In genomic region chr7:108311446-108312168, GRCh38 we compare ENCODE assay signal across 11 cellular contexts.
DNase-seq lines count a peak whose midpoint lies in the region; ATAC-seq, FAIRE-seq and TF ChIP-seq lines count a peak whose summit lies in the region.
"Had no signal": no experiment of that assay in that cellular context is flagged by ENCODE, and none has a peak within 500 bp of the region (broad histone marks: within the 10 kb centered on the region; RNA-seq: fewer than 3 reads in every experiment).

No MANE protein-coding gene starts in this region.

- ATAC-seq in GM19035 (IDR thresholded peaks at IDR 0.05; ENCODE audit: unreplicated experiment) = peak; percentile 51
- peak; percentile 39 for ATAC-seq in HG03039 (IDR thresholded peaks at IDR 0.05; ENCODE audit: unreplicated experiment)
- peak; percentile 70 for ATAC-seq in stimulated activated effector memory CD8-positive, alpha-beta T cell treated with anti-CD3 and anti-CD28 coated beads, Interleukin-12 subunit alpha, Interleukin-12 subunit beta, amount 100 ng/mL, for 72 hours
- ATAC-seq in HG02970 (IDR thresholded peaks at IDR 0.05; ENCODE audit: low FRiP score, unreplicated experiment) = no peak

- H3K4me3 Mint-ChIP-seq in astrocyte (ENCODE audit: unreplicated experiment) = no peak overlapping the region
- no peak overlapping the region for H3K4me3 Mint-ChIP-seq in stimulated activated effector memory CD8-positive, alpha-beta T cell treated with anti-CD3 and anti-CD28 coated beads, Interleukin-12 subunit alpha, Interleukin-12 subunit beta, amount 100 ng/mL, for 72 hours
- H3K4me3 Mint-ChIP-seq: immature natural killer cell had no signal

- TF ChIP-seq CTCF in astrocyte (IDR thresholded peaks at IDR 0.05; ENCODE audit: insufficient read depth, low read depth, low read length) (no peak), lower leg skin (IDR thresholded peaks at IDR 0.05) (no peak)

- H3K4me1 ChIP-seq in astrocyte (ENCODE audit: insufficient read depth, low read length) = peaks cover 21% of the 10 kb centered on the region

- no peaks in the 10 kb centered on the region for H3K27me3 ChIP-seq in astrocyte (ENCODE audit: insufficient read depth, low read length)

- H2AFZ ChIP-seq in astrocyte (ENCODE audit: low read depth, low read length) = no peak overlapping the region

- H3K9me3 Mint-ChIP-seq in astrocyte (ENCODE audit: unreplicated experiment) = no peaks in the 10 kb centered on the region
- H3K9me3 Mint-ChIP-seq in stimulated activated effector memory CD8-positive, alpha-beta T cell treated with anti-CD3 and anti-CD28 coated beads, Interleukin-12 subunit alpha, Interleukin-12 subunit beta, amount 100 ng/mL, for 72 hours = no peaks in the 10 kb centered on the region

- peak overlapping the region; percentile 19 for H3K9ac ChIP-seq in astrocyte (ENCODE audit: low read length)

- DNase-seq in astrocyte (ENCODE audit: low read depth) = peak; percentile 64
- DNase-seq in stimulated activated effector memory CD8-positive, alpha-beta T cell treated with anti-CD3 and anti-CD28 coated beads, Interleukin-12 subunit alpha, Interleukin-12 subunit beta, amount 100 ng/mL, for 72 hours (ENCODE audit: low spot score in 2 of 2) = no peak
- no peak for DNase-seq in middle frontal gyrus (ENCODE audit: extremely low spot score, low spot score)
- DNase-seq in GM19240 (ENCODE audit: insufficient read length, low spot score) = no peak
- DNase-seq in lower leg skin (ENCODE audit: low spot score in 2 of 2) = no peak
- DNase-seq: activated naive CD4-positive, alpha-beta T cell treated with Interleukin-2 at 50 U/mL for 16 hours; immature natural killer cell; NCI-H1417 had no signal

- H3K4me1 Mint-ChIP-seq in astrocyte (ENCODE audit: low read depth, unreplicated experiment) = peaks cover 45% of the 10 kb centered on the region
- H3K4me1 Mint-ChIP-seq in stimulated activated effector memory CD8-positive, alpha-beta T cell treated with anti-CD3 and anti-CD28 coated beads, Interleukin-12 subunit alpha, Interleukin-12 subunit beta, amount 100 ng/mL, for 72 hours = no peaks in the 10 kb centered on the region
- H3K4me1 Mint-ChIP-seq: immature natural killer cell had no signal

- no peaks in the 10 kb centered on the region for H3K27me3 Mint-ChIP-seq in astrocyte (ENCODE audit: low read depth, unreplicated experiment)

- FAIRE-seq in astrocyte (lab: Jason Lieb, UNC) = no peak

- H3K36me3 Mint-ChIP-seq in astrocyte (ENCODE audit: low read depth, unreplicated experiment) = no peaks in the 10 kb centered on the region
- no peaks in the 10 kb centered on the region for H3K36me3 Mint-ChIP-seq in stimulated activated effector memory CD8-positive, alpha-beta T cell treated with anti-CD3 and anti-CD28 coated beads, Interleukin-12 subunit alpha, Interleukin-12 subunit beta, amount 100 ng/mL, for 72 hours
- H3K36me3 Mint-ChIP-seq: immature natural killer cell had no signal

- H3K27ac Mint-ChIP-seq in astrocyte (ENCODE audit: unreplicated experiment) = peak overlapping the region; percentile 41
- no peak overlapping the region for H3K27ac Mint-ChIP-seq in stimulated activated effector memory CD8-positive, alpha-beta T cell treated with anti-CD3 and anti-CD28 coated beads, Interleukin-12 subunit alpha, Interleukin-12 subunit beta, amount 100 ng/mL, for 72 hours
- H3K27ac Mint-ChIP-seq: immature natural killer cell had no signal

- no peaks in the 10 kb centered on the region for H4K20me1 ChIP-seq in astrocyte (ENCODE audit: insufficient read depth, low read length)

- WGBS in lower leg skin, 2 donors = 84 to 91% methylated on average over 3 of the region's 3 CpGs

- no peaks in the 10 kb centered on the region for H3K79me2 ChIP-seq in astrocyte (ENCODE audit: insufficient read depth, low read length)

- H3K4me2 ChIP-seq in astrocyte (ENCODE audit: low read length) = no peak overlapping the region

- H3K4me3 ChIP-seq in astrocyte (ENCODE audit: insufficient read depth, low read depth, low read length) = no peak overlapping the region
- no peak overlapping the region for H3K4me3 ChIP-seq in lower leg skin (ENCODE audit: low read depth, poor library complexity, severe bottlenecking)

- no peaks in the 10 kb centered on the region for H3K36me3 ChIP-seq in astrocyte (ENCODE audit: insufficient read depth, low read length)

- no peak for TF ChIP-seq POLR2A in lower leg skin (IDR thresholded peaks at IDR 0.05)

- no peaks in the 10 kb centered on the region for H3K9me3 ChIP-seq in astrocyte (ENCODE audit: insufficient read depth, low read depth, low read length)

- H3K27ac ChIP-seq in astrocyte (ENCODE audit: low read depth, low read length) = peak overlapping the region; percentile 61

- intact Hi-C loops in lower leg skin (cut with DNase I; ENCODE audit: low total_unique reads) = no loop called here
